In genomic region chr9:128091571-128091970, GRCh38 we compare ENCODE assay signal across 1 cellular context.
TF ChIP-seq lines count a peak whose summit lies in the region.

No MANE protein-coding gene starts in this region.

TF ChIP-seq in K562, 482 proteins besides CTCF, POLR2A, EP300 and RAD21:
- TF ChIP-seq CHD1 (IDR thresholded peaks at IDR 0.05; ENCODE audit: low read length) (no peak), POLR2G (IDR thresholded peaks at IDR 0.05; ENCODE audit: low read depth, low read length) (0 out of 2 replicates have a peak, but pooled peaks have one; percentile 33), WHSC1 (IDR thresholded peaks at IDR 0.05; ENCODE audit: low read length) (peak; percentile 23), RBBP5 (IDR thresholded peaks at IDR 0.05; ENCODE audit: borderline replicate concordance, insufficient read depth, low read length, poor library complexity, severe bottlenecking) (peak; percentile 28), TSC22D4 (tag; IDR thresholded peaks at IDR 0.05) (no peak)
